ENCODE assay signal across 12 cellular contexts in the genomic region with DNA sequence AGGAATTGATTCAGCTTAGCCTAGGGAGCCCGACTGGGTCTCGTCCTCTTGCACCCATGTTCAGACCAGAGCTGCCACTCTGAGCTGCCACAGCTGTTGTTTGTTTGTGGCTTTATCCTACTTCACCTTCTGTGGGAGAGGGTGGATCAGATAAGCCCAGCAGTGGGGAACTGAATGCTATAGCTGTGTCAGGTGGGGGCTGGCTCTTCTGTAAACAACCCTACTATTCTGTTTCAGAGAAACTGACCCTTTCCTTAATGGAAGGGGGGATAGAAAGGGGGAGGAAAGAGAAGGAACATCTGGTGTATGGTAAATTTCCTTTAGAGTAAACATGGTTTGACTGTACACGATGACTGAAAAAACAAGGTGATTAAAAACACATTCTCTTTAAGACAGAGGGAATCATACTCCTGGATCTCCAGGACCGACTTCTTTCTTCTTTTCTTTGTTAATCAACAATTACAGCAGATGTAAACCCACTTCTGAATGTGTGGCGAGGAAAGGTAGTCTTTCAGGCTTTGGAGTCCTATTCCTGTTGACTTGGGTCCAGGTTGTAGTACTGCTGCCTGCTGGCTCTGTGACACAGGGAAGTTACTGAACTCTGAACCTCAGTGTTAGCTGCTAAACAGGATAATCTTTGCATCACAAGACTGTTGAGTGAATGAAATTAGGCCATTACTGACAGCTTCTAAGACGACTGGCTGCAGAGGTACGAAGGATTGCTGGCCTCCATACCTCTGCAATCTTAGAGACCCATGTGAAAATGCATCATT. TPM values are rescaled to one million over a fixed set of nuclear protein-coding genes. Genes with fewer than 3 reads are reported as not detected.
A peak's percentile ranks its signal among the peaks of the same experiment; 100 is the strongest.
DNase-seq lines count a peak whose midpoint lies in the region; TF ChIP-seq lines count a peak whose summit lies in the region.
"Had no signal": no experiment of that assay in that cellular context is flagged by ENCODE, and none has a peak within 500 bp of the region (broad histone marks: within the 10 kb centered on the region; RNA-seq: fewer than 3 reads in every experiment).

No MANE protein-coding gene starts in this region.

- H3K36me3 ChIP-seq in WERI-Rb-1 (peaks cover 36% of the 10 kb centered on the region), right atrium auricular region (no peaks in the 10 kb centered on the region)

- in situ Hi-C loops in KBM-7 (cut with MboI; ENCODE audit: low pct_unique_long_range_greater_than_20kb, low sequenced_read_pairs), result no loop called here

- TF ChIP-seq CTCF in WERI-Rb-1 (IDR thresholded peaks at IDR 0.05; ENCODE audit: low read depth, low read length) (no peak), right atrium auricular region (IDR thresholded peaks at IDR 0.05) (no peak)

- H3K4me3 ChIP-seq in WERI-Rb-1 (ENCODE audit: low read depth, low read length) (peak overlapping the region; percentile 18), right atrium auricular region (no peak overlapping the region), skin epidermis (peak overlapping the region in 3 of 7 experiments; percentile 14 to 29 (median 17))

- peak; percentile 18 for DNase-seq in NCI-H1092 (lab: John Stamatoyannopoulos, UW)
- peak; percentile 66 for DNase-seq in WERI-Rb-1
- no peak for DNase-seq in right atrium auricular region (ENCODE audit: low spot score)
- no peak for DNase-seq in NCI-H2029 (lab: John Stamatoyannopoulos, UW)
- no peak for DNase-seq in GM03348 (ENCODE audit: low spot score)
- no peak for DNase-seq in stimulated activated CD4-positive, alpha-beta T cell treated with anti-CD3 and anti-CD28 coated beads, Interleukin-12 subunit alpha, Interleukin-12 subunit beta, amount 100 ng/mL, for 4 hours
- DNase-seq in KBM-7, result no peak
- DNase-seq: activated naive CD4-positive, alpha-beta T cell; mesendoderm; NCI-H524 treated with DMSO at 0.1 percent for 48 hours; stimulated activated CD4-positive, alpha-beta T cell treated with anti-CD3 and anti-CD28 coated beads, Interleukin-4, amount 100 ng/mL, for 1 hour had no signal

- H3K27ac ChIP-seq in WERI-Rb-1 (peak overlapping the region; percentile 92), right atrium auricular region (peak overlapping the region; percentile 46 to 62), skin epidermis (peak overlapping the region in 16 of 21 experiments; percentile 31 to 77 (median 60))

- H3K27me3 ChIP-seq in WERI-Rb-1 (ENCODE audit: insufficient read depth, low read depth, severe bottlenecking), result no peaks in the 10 kb centered on the region
- H3K27me3 ChIP-seq in right atrium auricular region, result no peaks in the 10 kb centered on the region

- peaks cover 0 to 75% of the 10 kb centered on the region in 2 donors for H3K4me1 ChIP-seq in right atrium auricular region

- H3K9me3 ChIP-seq in WERI-Rb-1 (ENCODE audit: severe bottlenecking), result no peaks in the 10 kb centered on the region
- H3K9me3 ChIP-seq in right atrium auricular region, result no peaks in the 10 kb centered on the region

RNA-seq across cellular contexts. Expression of a gene that starts 6.0 kb away (rescaled TPM):
- total RNA-seq in right atrium auricular region, result 10 to 100 TPM; 42.8 to 81.2 TPM

RNA-seq across cellular contexts. Expression of a gene that starts 39.8 kb away (rescaled TPM):
- 10 to 100 TPM; 24.2 to 34.7 TPM for total RNA-seq in right atrium auricular region

RNA-seq across cellular contexts. Expression of a gene that starts 57.7 kb away (rescaled TPM):
- not detected for total RNA-seq in right atrium auricular region

RNA-seq across cellular contexts. Expression of a gene that starts 57.8 kb away (rescaled TPM):
- total RNA-seq in right atrium auricular region, result not detected

Comparison
In these comparisons a context has a peak if more than half of its experiments do, and no peak if none do; other contexts are left out.
1. DNase-seq: peak in NCI-H1092 (single experiment) and WERI-Rb-1 (single experiment); none in right atrium auricular region (single experiment), NCI-H2029 (single experiment), GM03348 (single experiment), stimulated activated CD4-positive, alpha-beta T cell treated with anti-CD3 and anti-CD28 coated beads, Interleukin-12 subunit alpha, Interleukin-12 subunit beta, amount 100 ng/mL, for 4 hours (single experiment) and KBM-7 (single experiment).
2. Peak in every context shown above with its lines, with median percentiles within 50 percentile points of each other: H3K27ac ChIP-seq.